ENCODE assay signal across 12 cellular contexts in genomic region chr7:100829150-100829716, GRCh38. TPM values are rescaled to one million over a fixed set of nuclear protein-coding genes. Genes with fewer than 3 reads are reported as not detected.
DNase-seq lines count a peak whose midpoint lies in the region; ATAC-seq and TF ChIP-seq lines count a peak whose summit lies in the region.
"Had no signal": no experiment of that assay in that cellular context is flagged by ENCODE, and none has a peak within 500 bp of the region (broad histone marks: within the 10 kb centered on the region; RNA-seq: fewer than 3 reads in every experiment).

No MANE protein-coding gene starts in this region.

- H3K9me3 ChIP-seq in right lobe of liver (no peaks in the 10 kb centered on the region), aorta (ENCODE audit: control insufficient read depth, low read length) (no peaks in the 10 kb centered on the region)
- H3K9me3 ChIP-seq: testis had no signal

- H3K27me3 ChIP-seq in right lobe of liver (no peaks in the 10 kb centered on the region), aorta (ENCODE audit: control insufficient read depth in 1 of 2, insufficient read depth in 2 of 2, low read length in 1 of 2) (no peaks in the 10 kb centered on the region)
- H3K27me3 ChIP-seq: testis had no signal

- no peak for TF ChIP-seq CTCF in right lobe of liver (IDR thresholded peaks at IDR 0.05)

- H3K36me3 ChIP-seq in right lobe of liver (no peaks in the 10 kb centered on the region), aorta (ENCODE audit: control insufficient read depth in 1 of 2, insufficient read depth in 2 of 2, low read length in 1 of 2) (no peaks in the 10 kb centered on the region)

- ATAC-seq in right lobe of liver (peak; percentile 33 to 51 (median 42)), aorta (ENCODE audit: low FRiP score) (peak; percentile 23)
- ATAC-seq: activated naive CD8-positive, alpha-beta T cell treated with anti-CD3 and anti-CD28 coated beads, Interleukin-2, amount 50 U/mL, for 24 hours had no signal

- H3K9me3 Mint-ChIP-seq in activated naive CD8-positive, alpha-beta T cell (ENCODE audit: low read depth): no peaks in the 10 kb centered on the region
- no peaks in the 10 kb centered on the region for H3K9me3 Mint-ChIP-seq in activated naive CD8-positive, alpha-beta T cell treated with anti-CD3 and anti-CD28 coated beads for 36 hours
- H3K9me3 Mint-ChIP-seq: activated CD4-positive, alpha-beta T cell treated with anti-CD3 and anti-CD28 coated beads, Interleukin-2, amount 10 ng/mL, durations not matched to agents 24 days and 14 days; activated naive CD8-positive, alpha-beta T cell treated with anti-CD3 and anti-CD28 coated beads, Interleukin-2, amount 50 U/mL, for 24 hours had no signal

- no peak for TF ChIP-seq POLR2A in right lobe of liver (IDR thresholded peaks at IDR 0.05)

- H3K36me3 Mint-ChIP-seq in activated naive CD8-positive, alpha-beta T cell: peaks cover 2% of the 10 kb centered on the region
- H3K36me3 Mint-ChIP-seq in activated naive CD8-positive, alpha-beta T cell treated with anti-CD3 and anti-CD28 coated beads for 36 hours: peaks cover 2% of the 10 kb centered on the region

- 20% methylated on average over 11 of the region's 20 CpGs for WGBS in right lobe of liver (ENCODE audit: insufficient coverage, low coverage, low lambda C conversion rate, missing lambda C conversion rate)
- WGBS in aorta, 2 donors: 48 to 55% methylated on average over 18 to 20 of the region's 20 CpGs

- intact Hi-C loops in right lobe of liver (cut with DNase I) (no loop called here), aorta (cut with DNase I) (no loop called here)

- H3K4me3 ChIP-seq in right lobe of liver: no peak overlapping the region
- no peak overlapping the region for H3K4me3 ChIP-seq in aorta (ENCODE audit: low read length in 2 of 2)

- H3K4me1 ChIP-seq in right lobe of liver (peaks cover 0 to 58% (median 19%) of the 10 kb centered on the region in 4 donors), aorta (ENCODE audit: control insufficient read depth in 1 of 2, insufficient read depth in 2 of 2, low read length in 2 of 2) (no peaks in the 10 kb centered on the region)

- H3K27ac Mint-ChIP-seq in activated naive CD8-positive, alpha-beta T cell: no peak overlapping the region
- no peak overlapping the region for H3K27ac Mint-ChIP-seq in activated naive CD8-positive, alpha-beta T cell treated with anti-CD3 and anti-CD28 coated beads for 36 hours
- H3K27ac Mint-ChIP-seq: activated CD4-positive, alpha-beta T cell treated with anti-CD3 and anti-CD28 coated beads, Interleukin-2, amount 10 ng/mL, durations not matched to agents 24 days and 14 days; activated naive CD8-positive, alpha-beta T cell treated with anti-CD3 and anti-CD28 coated beads, Interleukin-2, amount 50 U/mL, for 24 hours had no signal

- H3K27ac ChIP-seq in right lobe of liver (peak overlapping the region in 2 of 3 donors; percentile 26 to 76), aorta (ENCODE audit: low read depth in 1 of 2, low read length in 2 of 2) (no peak overlapping the region)

- H3K27me3 Mint-ChIP-seq in activated naive CD8-positive, alpha-beta T cell: peaks cover 18% of the 10 kb centered on the region
- H3K27me3 Mint-ChIP-seq in activated naive CD8-positive, alpha-beta T cell treated with anti-CD3 and anti-CD28 coated beads for 36 hours: peaks cover 41% of the 10 kb centered on the region

- H3K4me3 Mint-ChIP-seq in activated naive CD8-positive, alpha-beta T cell: peak overlapping the region; percentile 53
- H3K4me3 Mint-ChIP-seq in activated naive CD8-positive, alpha-beta T cell treated with anti-CD3 and anti-CD28 coated beads for 36 hours: no peak overlapping the region
- H3K4me3 Mint-ChIP-seq: activated naive CD8-positive, alpha-beta T cell treated with anti-CD3 and anti-CD28 coated beads, Interleukin-2, amount 50 U/mL, for 24 hours had no signal

- DNase-seq in activated naive CD8-positive, alpha-beta T cell treated with anti-CD3 and anti-CD28 coated beads for 36 hours: no peak
- DNase-seq in right lobe of liver (peak; percentile 79 to 92 (median 88)), aorta (peak in 1 of 2 donors; percentile 45), SK-N-DZ (ENCODE audit: low spot score) (no peak)
- no peak for DNase-seq in activated CD8-positive, alpha-beta memory T cell treated with anti-CD3 and anti-CD28 coated beads, Interleukin-2, amount 50 U/mL, for 48 hours
- DNase-seq: activated CD4-positive, alpha-beta T cell treated with anti-CD3 and anti-CD28 coated beads, Interleukin-2, amount 10 ng/mL, durations not matched to agents 24 days and 14 days; activated naive CD8-positive, alpha-beta T cell treated with anti-CD3 and anti-CD28 coated beads, Interleukin-2, amount 50 U/mL, for 24 hours; GF-D8; NCI-H1930; RPMI8226; testis had no signal

- peaks cover 21% of the 10 kb centered on the region for H3K4me1 Mint-ChIP-seq in activated naive CD8-positive, alpha-beta T cell (ENCODE audit: low read depth)
- H3K4me1 Mint-ChIP-seq in activated naive CD8-positive, alpha-beta T cell treated with anti-CD3 and anti-CD28 coated beads for 36 hours: peaks cover 19% of the 10 kb centered on the region

RNA-seq across cellular contexts. Expression of gene EPHB4, which starts 1.9 kb away (rescaled TPM):
- total RNA-seq in activated naive CD8-positive, alpha-beta T cell treated with anti-CD3 and anti-CD28 coated beads for 36 hours: 1 to 10 TPM; 2.5 to 2.9 TPM
- total RNA-seq in right lobe of liver (10 to 100 TPM; 23.9 to 43.7 (median 36.8) TPM), aorta (10 to 100 TPM; 44.8 to 71.6 TPM)
- polyA plus RNA-seq in aorta: 1 to 10 TPM; 4.3 to 4.5 TPM
- 1.9 and 3.4 TPM in 2 replicates for polyA plus RNA-seq in SK-N-DZ (2014; cell fraction: cytosol; rRNA removed)
- 1.2 and 1.4 TPM in 2 replicates for polyA plus RNA-seq in SK-N-DZ (2014; cell fraction: nucleus; rRNA removed)

RNA-seq across cellular contexts. Expression of gene SLC12A9, which starts 23.3 kb away (rescaled TPM):
- 10 to 100 TPM; 13.4 to 14.6 TPM for total RNA-seq in activated naive CD8-positive, alpha-beta T cell treated with anti-CD3 and anti-CD28 coated beads for 36 hours
- total RNA-seq in right lobe of liver (10 to 100 TPM in 2 of 6 experiments, 1 to 10 TPM in 4; 7.1 to 10.6 (median 9.2) TPM), aorta (10 to 100 TPM; 20.3 to 34.3 TPM)
- polyA plus RNA-seq in aorta: 10 to 100 TPM in 1 of 2 donors, 1 to 10 TPM in 1; 8.5 to 43.9 TPM
- 12.9 and 13.8 TPM in 2 replicates for polyA plus RNA-seq in SK-N-DZ (2014; cell fraction: cytosol; rRNA removed)
- 24.2 and 33.9 TPM in 2 replicates for polyA plus RNA-seq in SK-N-DZ (2014; cell fraction: nucleus; rRNA removed)

RNA-seq across cellular contexts. Expression of gene TRIP6, which starts 38.0 kb away (rescaled TPM):
- total RNA-seq in activated naive CD8-positive, alpha-beta T cell treated with anti-CD3 and anti-CD28 coated beads for 36 hours: 10 to 100 TPM; 44.2 to 45.1 TPM
- total RNA-seq in right lobe of liver: 10 to 100 TPM; 21.4 to 58.6 (median 43.2) TPM
- 10 to 100 TPM; 77.3 to 80.3 TPM for total RNA-seq in aorta
- 100 to 1,000 TPM in 1 of 2 donors, 10 to 100 TPM in 1; 39.3 to 136 TPM for polyA plus RNA-seq in aorta
- polyA plus RNA-seq in SK-N-DZ (2014; cell fraction: cytosol; rRNA removed): 0.49 and 2.7 TPM in 2 replicates
- 2.1 and 11.7 TPM in 2 replicates for polyA plus RNA-seq in SK-N-DZ (2014; cell fraction: nucleus; rRNA removed)

RNA-seq across cellular contexts. Expression of gene SRRT, which starts 45.7 kb away (rescaled TPM):
- total RNA-seq in activated naive CD8-positive, alpha-beta T cell treated with anti-CD3 and anti-CD28 coated beads for 36 hours: 100 to 1,000 TPM; 296 to 297 TPM
- total RNA-seq in right lobe of liver (10 to 100 TPM; 22.4 to 65.7 (median 49.1) TPM), aorta (100 to 1,000 TPM in 1 of 2 donors, 10 to 100 TPM in 1; 95.5 to 118 TPM)
- polyA plus RNA-seq in aorta: 100 to 1,000 TPM in 1 of 2 donors, 10 to 100 TPM in 1; 22.2 to 151 TPM
- 90.7 and 111 TPM in 2 replicates for polyA plus RNA-seq in SK-N-DZ (2014; cell fraction: cytosol; rRNA removed)
- 447 and 506 TPM in 2 replicates for polyA plus RNA-seq in SK-N-DZ (2014; cell fraction: nucleus; rRNA removed)

Comparison
In these comparisons a context has a peak if more than half of its experiments do, and no peak if none do; other contexts are left out.
1. DNase-seq: peak in right lobe of liver (3 of 3); none in activated naive CD8-positive, alpha-beta T cell treated with anti-CD3 and anti-CD28 coated beads for 36 hours (single experiment), SK-N-DZ (single experiment) and activated CD8-positive, alpha-beta memory T cell treated with anti-CD3 and anti-CD28 coated beads, Interleukin-2, amount 50 U/mL, for 48 hours (single experiment).
2. H3K27ac ChIP-seq: peak in right lobe of liver (2 of 3); none in aorta (0 of 2).
3. RNA of gene EPHB4, which starts 1.9 kb away (total RNA-seq): 44.8 to 71.6 TPM in aorta and 23.9 to 43.7 TPM in right lobe of liver; 2.5 to 2.9 TPM in activated naive CD8-positive, alpha-beta T cell treated with anti-CD3 and anti-CD28 coated beads for 36 hours; every median in the first group is over 4 times any median in the second.